Comparison of ENCODE assay signal across 26 cellular contexts in genomic region chr2:10892796-10893350, GRCh38. TPM values are rescaled to one million over a fixed set of nuclear protein-coding genes. Genes with fewer than 3 reads are reported as not detected.
"Had no signal": no experiment of that assay in that cellular context is flagged by ENCODE, and none has a peak within 500 bp of the region (broad histone marks: within the 10 kb centered on the region; RNA-seq: fewer than 3 reads in every experiment).

No MANE protein-coding gene starts in this region.

- H3K27me3 ChIP-seq: adrenal gland, body of pancreas had no signal

- H3K36me3 ChIP-seq: adrenal gland had no signal

- H3K9me3 ChIP-seq: adrenal gland, body of pancreas had no signal

- ATAC-seq: activated CD4-positive, alpha-beta T cell treated with anti-CD3 and anti-CD28 coated beads for 36 hours; activated CD4-positive, CD25-positive, alpha-beta regulatory T cell treated with anti-CD3 and anti-CD28 coated beads, Interleukin-2, amount 50 U/mL, for 24 hours; activated CD8-positive, alpha-beta memory T cell treated with anti-CD3 and anti-CD28 coated beads, Interleukin-2, amount 10 ng/mL, durations not matched to agents 7 days and 5 days; activated CD8-positive, alpha-beta T cell treated with anti-CD3 and anti-CD28 coated beads, Interleukin-2, amount 10 ng/mL, durations not matched to agents 7 days and 5 days; activated naive CD8-positive, alpha-beta T cell treated with anti-CD3 and anti-CD28 coated beads, Interleukin-2, amount 50 U/mL, for 24 hours; body of pancreas; esophagus mucosa; WTC11 had no signal

- H3K4me1 ChIP-seq: adrenal gland, body of pancreas had no signal

- H3K27ac ChIP-seq: adrenal gland, body of pancreas had no signal

- H3K4me3 ChIP-seq: adrenal gland, body of pancreas had no signal

- DNase-seq: activated CD4-positive, alpha-beta memory T cell treated with anti-CD3 and anti-CD28 coated beads for 36 hours; activated CD4-positive, alpha-beta T cell treated with anti-CD3 and anti-CD28 coated beads for 36 hours; activated CD4-positive, alpha-beta T cell treated with anti-CD3 and anti-CD28 coated beads, Interleukin-2, amount 10 ng/mL, durations not matched to agents 24 days and 14 days; activated CD8-positive, alpha-beta memory T cell treated with anti-CD3 and anti-CD28 coated beads, Interleukin-2, amount 10 ng/mL, durations not matched to agents 7 days and 5 days; activated CD8-positive, alpha-beta memory T cell treated with anti-CD3 and anti-CD28 coated beads, Interleukin-2, amount 50 U/mL, for 4 hours; activated CD8-positive, alpha-beta T cell treated with anti-CD3 and anti-CD28 coated beads, Interleukin-2, amount 10 ng/mL, durations not matched to agents 7 days and 5 days; activated effector memory CD4-positive, alpha-beta T cell treated with anti-CD3 and anti-CD28 coated beads, Interleukin-2, amount 50 U/mL, for 16 hours; activated naive CD4-positive, alpha-beta T cell treated with anti-CD3 and anti-CD28 coated beads for 36 hours; activated naive CD8-positive, alpha-beta T cell treated with anti-CD3 and anti-CD28 coated beads for 36 hours; activated naive CD8-positive, alpha-beta T cell treated with anti-CD3 and anti-CD28 coated beads, Interleukin-2, amount 50 U/mL, for 24 hours; activated T-cell treated with anti-CD3 and anti-CD28 coated beads, Interleukin-2, amount 50 U/mL, for 1 hour; activated T-cell treated with anti-CD3 and anti-CD28 coated beads, Interleukin-2, amount 50 U/mL, for 48 hours; amygdala; aorta; body of pancreas; central memory CD4-positive, alpha-beta T cell; cerebellar nuclear complex; cortex of kidney; dermis blood vessel endothelial cell; effector CD8-positive, alpha-beta T cell; foreskin fibroblast; T-helper 2 cell had no signal

RNA-seq across cellular contexts. Expression of gene KCNF1, which starts 18.9 kb away (rescaled TPM):
- polyA plus RNA-seq: aorta had no signal
